In the genomic region with DNA sequence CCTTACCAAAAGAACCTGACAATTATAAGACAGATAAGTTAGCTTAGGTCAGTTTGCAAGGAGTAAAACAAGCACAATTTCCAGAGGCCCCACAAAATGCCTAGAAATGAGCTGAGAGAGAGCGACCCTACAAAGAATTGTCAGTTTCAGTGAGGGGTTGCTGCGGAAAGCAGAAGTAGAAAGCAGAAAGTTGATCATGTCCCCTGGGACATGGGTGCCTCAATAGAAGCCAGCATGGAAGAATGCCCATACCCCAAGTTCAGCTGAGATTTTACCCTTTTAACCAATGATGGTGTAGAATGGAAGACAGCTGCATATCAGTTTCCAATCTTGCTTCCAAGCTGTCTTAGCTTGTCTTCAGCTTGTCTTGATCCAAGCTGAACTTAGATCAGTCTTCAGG, we compare ENCODE assay signal across 15 cellular contexts. TPM values are rescaled to one million over a fixed set of nuclear protein-coding genes. Genes with fewer than 3 reads are reported as not detected.
DNase-seq lines count a peak whose midpoint lies in the region; ATAC-seq and TF ChIP-seq lines count a peak whose summit lies in the region.
"Had no signal": no experiment of that assay in that cellular context is flagged by ENCODE, and none has a peak within 500 bp of the region (broad histone marks: within the 10 kb centered on the region; RNA-seq: fewer than 3 reads in every experiment).

No MANE protein-coding gene starts in this region.

- H3K36me3 ChIP-seq in BLaER1 treated with 17β-estradiol and CSF1 and Interleukin-3, amounts not matched to agents 10 nM and 100 nM = no peaks in the 10 kb centered on the region
- H3K36me3 ChIP-seq: BE2C had no signal

- no peak overlapping the region for H3K4me3 ChIP-seq in BLaER1 treated with 17β-estradiol and CSF1 and Interleukin-3, amounts not matched to agents 10 nM and 100 nM
- H3K4me3 ChIP-seq in NB4 (ENCODE audit: low read depth, low read length) = no peak overlapping the region
- H3K4me3 ChIP-seq: GM23248 had no signal

- intact Hi-C loops in Right ventricle myocardium inferior (cut with DNase I) = no loop called here

- no peak for TF ChIP-seq CTCF in NB4 (IDR thresholded peaks at IDR 0.05; ENCODE audit: low read depth, low read length)
- TF ChIP-seq CTCF in VCaP (conservative IDR thresholded peaks at IDR 0.05) = no peak

- peaks cover 0 to 14% (median 11%) of the 10 kb centered on the region in 10 experiments; a peak in 12 of 20 replicates for H3K4me1 ChIP-seq in BLaER1 treated with 17β-estradiol and CSF1 and Interleukin-3, amounts not matched to agents 10 nM and 100 nM
- H3K4me1 ChIP-seq: BE2C had no signal

- H3K27me3 ChIP-seq in BLaER1 treated with 17β-estradiol and CSF1 and Interleukin-3, amounts not matched to agents 10 nM and 100 nM = no peaks in the 10 kb centered on the region
- H3K27me3 ChIP-seq: BE2C had no signal

- no peak for TF ChIP-seq POLR2A in NB4 (IDR thresholded peaks at IDR 0.05; ENCODE audit: extremely low read depth, insufficient read length)

- peaks cover 7 to 12% (median 8%) of the 10 kb centered on the region in 3 donors for H3K4me1 Mint-ChIP-seq in naive B cell
- H3K4me1 Mint-ChIP-seq: CD8-positive, alpha-beta memory T cell had no signal

- peak; percentile 70 for DNase-seq in NB4 (ENCODE audit: low read depth)
- peak; percentile 28 for DNase-seq in naive B cell
- DNase-seq in cortex of kidney (lab: John Stamatoyannopoulos, UW) = no peak
- no peak for DNase-seq in Right ventricle myocardium inferior (ENCODE audit: missing footprints)
- DNase-seq in stimulated activated CD8-positive, alpha-beta memory T cell treated with anti-CD3 and anti-CD28 coated beads, Interleukin-4, amount 100 ng/mL, for 48 hours = no peak
- DNase-seq: BE2C; Caco-2; CD8-positive, alpha-beta memory T cell; GM23248; H9; HFFc6 had no signal

- H3K9me3 Mint-ChIP-seq in naive B cell = peaks cover 0 to 2% (median 0%) of the 10 kb centered on the region in 7 donors
- H3K9me3 Mint-ChIP-seq: CD8-positive, alpha-beta memory T cell; H9; HFFc6 had no signal

- H3K9ac ChIP-seq in BLaER1 treated with 17β-estradiol and CSF1 and Interleukin-3, amounts not matched to agents 10 nM and 100 nM = no peak overlapping the region
- H3K9ac ChIP-seq: GM23248 had no signal

- no peaks in the 10 kb centered on the region for H3K9me3 ChIP-seq in BLaER1 treated with 17β-estradiol and CSF1 and Interleukin-3, amounts not matched to agents 10 nM and 100 nM (replicated peaks in 1 of 11)
- H3K9me3 ChIP-seq: BE2C, Caco-2 had no signal

- H3K27ac ChIP-seq in BLaER1 treated with 17β-estradiol and CSF1 and Interleukin-3, amounts not matched to agents 10 nM and 100 nM = no peak overlapping the region
- H3K27ac ChIP-seq in VCaP = peak overlapping the region; percentile 79
- H3K27ac ChIP-seq: GM23248 had no signal

- H3K4me3 Mint-ChIP-seq in naive B cell = peak overlapping the region in 1 of 8 donors; percentile 1
- H3K4me3 Mint-ChIP-seq: CD8-positive, alpha-beta memory T cell; H9; HFFc6 had no signal

- H3K4me2 ChIP-seq in BLaER1 treated with 17β-estradiol and CSF1 and Interleukin-3, amounts not matched to agents 10 nM and 100 nM = peak overlapping the region in 7 of 11 experiments; percentile 14 to 45 (median 29); a peak in 14 of 22 replicates

- H4K20me1 ChIP-seq in BLaER1 treated with 17β-estradiol and CSF1 and Interleukin-3, amounts not matched to agents 10 nM and 100 nM = no peaks in the 10 kb centered on the region

- peaks cover 30 to 33% (median 31%) of the 10 kb centered on the region in 3 donors for H3K27me3 Mint-ChIP-seq in naive B cell

- no peak overlapping the region for H3K27ac Mint-ChIP-seq in naive B cell
- H3K27ac Mint-ChIP-seq: CD8-positive, alpha-beta memory T cell; H9; HFFc6 had no signal

- no peaks in the 10 kb centered on the region for H3K36me3 Mint-ChIP-seq in naive B cell
- H3K36me3 Mint-ChIP-seq: CD8-positive, alpha-beta memory T cell had no signal

- ATAC-seq in naive B cell (ENCODE audit: low read depth in 2 of 2) (peak; percentile 71 to 81), Right ventricle myocardium inferior (no peak), GM19452 (IDR thresholded peaks at IDR 0.05; ENCODE audit: unreplicated experiment) (no peak)
- ATAC-seq: HepG2 had no signal

RNA-seq across cellular contexts. Expression of gene CRY1, which starts 21.8 kb away (rescaled TPM):
- polyA plus RNA-seq in naive B cell (ENCODE audit: low read depth in 6 of 6) = 10 to 100 TPM; 11.5 to 18.7 (median 14.5) TPM
- 7.4 TPM for total RNA-seq in Right ventricle myocardium inferior

Comparison
In these comparisons a context has a peak if more than half of its experiments do, and no peak if none do; other contexts are left out.
1. DNase-seq: peak in NB4 (single experiment) and naive B cell (single experiment); none in cortex of kidney (single experiment), Right ventricle myocardium inferior (single experiment) and stimulated activated CD8-positive, alpha-beta memory T cell treated with anti-CD3 and anti-CD28 coated beads, Interleukin-4, amount 100 ng/mL, for 48 hours (single experiment).
2. ATAC-seq: peak in naive B cell (2 of 2); none in Right ventricle myocardium inferior (single experiment) and GM19452 (single experiment).